In the genomic region with DNA sequence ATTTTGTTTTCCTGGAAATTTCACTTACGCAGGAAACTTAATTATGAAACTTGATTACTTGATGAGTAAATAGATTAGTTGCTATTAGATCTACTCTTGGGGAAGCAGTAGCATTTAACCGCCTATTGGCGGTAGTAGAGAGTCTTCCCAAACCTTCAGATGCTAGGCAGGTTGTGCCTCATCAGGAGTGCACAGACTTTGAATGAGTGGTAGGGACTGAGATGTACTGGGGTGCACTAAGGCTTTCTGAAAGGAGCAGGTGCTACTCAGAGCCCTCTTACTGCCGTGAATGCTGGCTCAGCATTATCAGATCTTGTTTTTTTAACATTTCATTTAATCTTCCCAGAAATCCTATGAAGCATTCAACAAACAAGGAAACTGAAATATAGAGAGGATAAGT, we compare ENCODE assay signal across 8 cellular contexts. TPM values are rescaled to one million over a fixed set of nuclear protein-coding genes. Genes with fewer than 3 reads are reported as not detected.
DNase-seq lines count a peak whose midpoint lies in the region; ATAC-seq, FAIRE-seq and TF ChIP-seq lines count a peak whose summit lies in the region.

No MANE protein-coding gene starts in this region.

- H3K4me2 ChIP-seq in neural progenitor cell = no peak overlapping the region

- H3K4me1 Mint-ChIP-seq in neural progenitor cell = no peaks in the 10 kb centered on the region

- peaks cover 50% of the 10 kb centered on the region for H3F3A ChIP-seq in neural progenitor cell (ENCODE audit: low read depth)

- no peaks in the 10 kb centered on the region for H3K4me1 ChIP-seq in BE2C
- H3K4me1 ChIP-seq in neural progenitor cell = no peaks in the 10 kb centered on the region

- peak; percentile 82 for TF ChIP-seq CTCF in BE2C (IDR thresholded peaks at IDR 0.05; ENCODE audit: low read depth, low read length)
- TF ChIP-seq CTCF in choroid plexus epithelial cell (conservative IDR thresholded peaks at IDR 0.05; ENCODE audit: low read depth, low read length) = peak; percentile 77
- peak; percentile 62 for TF ChIP-seq CTCF in neural progenitor cell (IDR thresholded peaks at IDR 0.05)
- TF ChIP-seq CTCF in omental fat pad (IDR thresholded peaks at IDR 0.05) = no peak

- H4K20me1 ChIP-seq in neural progenitor cell (ENCODE audit: low read depth) = peaks cover 14% of the 10 kb centered on the region

- H3K27me3 ChIP-seq in BE2C = no peaks in the 10 kb centered on the region
- H3K27me3 ChIP-seq in neural progenitor cell = no peaks in the 10 kb centered on the region

- H3K79me2 ChIP-seq in neural progenitor cell (ENCODE audit: low read depth) = peaks cover 24% of the 10 kb centered on the region

- no peak overlapping the region for H3K4me3 ChIP-seq in BE2C (ENCODE audit: low read depth, low read length)
- no peak overlapping the region for H3K4me3 ChIP-seq in choroid plexus epithelial cell (ENCODE audit: low read depth, low read length)
- H3K4me3 ChIP-seq in neural progenitor cell = no peak overlapping the region

- no peak for ATAC-seq in omental fat pad (ENCODE audit: low FRiP score)

- H3K36me3 ChIP-seq in BE2C (peaks cover 77% of the 10 kb centered on the region), neural progenitor cell (no peaks in the 10 kb centered on the region)

- no peak overlapping the region for H2AFZ ChIP-seq in neural progenitor cell (replicated peaks)

- no peaks in the 10 kb centered on the region for H3K9me3 Mint-ChIP-seq in neural progenitor cell

- no peak for DNase-seq in BE2C
- no peak for DNase-seq in GM12891 (ENCODE audit: insufficient read length, low spot score)
- DNase-seq in NOMO-1 (lab: John Stamatoyannopoulos, UW; ENCODE audit: unreplicated experiment in 2 of 2) = peak; percentile 32 to 44
- peak; percentile 44 for DNase-seq in choroid plexus epithelial cell (ENCODE audit: low read depth)
- peak; percentile 45 for DNase-seq in neural progenitor cell (ENCODE audit: low spot score)
- DNase-seq in omental fat pad (ENCODE audit: low spot score) = no peak
- DNase-seq in NCI-H1092 (lab: John Stamatoyannopoulos, UW) = no peak
- DNase-seq in central memory CD4-positive, alpha-beta T cell = no peak

- FAIRE-seq in GM12891 (lab: Jason Lieb, UNC) = peak; percentile 75

- H3K9ac ChIP-seq in neural progenitor cell = no peak overlapping the region

- no peak for TF ChIP-seq POLR2A in GM12891 (IDR thresholded peaks at IDR 0.05; ENCODE audit: low read depth, low read length)

- H3K27me3 Mint-ChIP-seq in neural progenitor cell (ENCODE audit: insufficient read depth, low read depth) = no peaks in the 10 kb centered on the region

- H3K9me3 ChIP-seq in BE2C (no peaks in the 10 kb centered on the region), neural progenitor cell (ENCODE audit: low read depth) (no peaks in the 10 kb centered on the region)

- H3K36me3 Mint-ChIP-seq in neural progenitor cell = peaks cover 18% of the 10 kb centered on the region

- H3K27ac Mint-ChIP-seq in neural progenitor cell = no peak overlapping the region

- H3K27ac ChIP-seq in neural progenitor cell = no peak overlapping the region

- H3K4me3 Mint-ChIP-seq in neural progenitor cell = no peak overlapping the region

TF ChIP-seq in GM12891, 5 proteins besides CTCF, POLR2A, EP300 and RAD21:
- TF ChIP-seq SPI1 (IDR thresholded peaks at IDR 0.05; ENCODE audit: low read depth, low read length) = no peak
- TF ChIP-seq PAX5 (IDR thresholded peaks at IDR 0.05; ENCODE audit: insufficient read depth, low read length, severe bottlenecking) = no peak
- TF ChIP-seq POU2F2 (IDR thresholded peaks at IDR 0.05; ENCODE audit: low read depth, low read length) = no peak
- TF ChIP-seq POLR2AphosphoS5 (IDR thresholded peaks at IDR 0.05; ENCODE audit: low read depth, low read length) = no peak
- no peak for TF ChIP-seq TAF1 (IDR thresholded peaks at IDR 0.05; ENCODE audit: low read depth, low read length)

RNA-seq across cellular contexts. Expression of a gene that starts 7.7 kb away (rescaled TPM):
- 28.9 TPM for polyA plus RNA-seq in BE2C (2012; ENCODE audit: insufficient read depth, insufficient read length, low read depth)
- 11.3 TPM for polyA plus RNA-seq in GM12891 (2012; ENCODE audit: low read depth, missing spikeins)
- total RNA-seq in neural progenitor cell (ENCODE audit: low replicate concordance) = 21.9 and 29.1 TPM in 2 replicates
- total RNA-seq in omental fat pad = 10 to 100 TPM; 22.8 to 30.7 (median 24.2) TPM

RNA-seq across cellular contexts. Expression of a gene that starts 7.8 kb away (rescaled TPM):
- polyA plus RNA-seq in BE2C (2012; ENCODE audit: insufficient read depth, insufficient read length, low read depth) = 73.5 TPM
- polyA plus RNA-seq in GM12891 (2012; ENCODE audit: low read depth, missing spikeins) = 73.8 TPM
- total RNA-seq in neural progenitor cell (ENCODE audit: low replicate concordance) (47.2 and 72.1 TPM in 2 replicates), omental fat pad (10 to 100 TPM; 11.3 to 21.6 (median 16.2) TPM)

RNA-seq across cellular contexts. Expression of a gene that starts 15.6 kb away (rescaled TPM):
- 624 TPM for polyA plus RNA-seq in BE2C (2012; ENCODE audit: insufficient read depth, insufficient read length, low read depth)
- polyA plus RNA-seq in GM12891 (2012; ENCODE audit: low read depth, missing spikeins) = 146 TPM
- total RNA-seq in neural progenitor cell (ENCODE audit: low replicate concordance) (257 and 273 TPM in 2 replicates), omental fat pad (10 to 100 TPM; 62.3 to 88.7 (median 71.4) TPM)

RNA-seq across cellular contexts. Expression of a gene that starts 16.1 kb away (rescaled TPM):
- polyA plus RNA-seq in BE2C (2012; ENCODE audit: insufficient read depth, insufficient read length, low read depth) = 2,740 TPM
- polyA plus RNA-seq in GM12891 (2012; ENCODE audit: low read depth, missing spikeins) = 673 TPM
- total RNA-seq in neural progenitor cell (ENCODE audit: low replicate concordance) (296 and 432 TPM in 2 replicates), omental fat pad (100 to 1,000 TPM; 374 to 751 (median 529) TPM)

RNA-seq across cellular contexts. Expression of a gene that starts 41.9 kb away (rescaled TPM):
- polyA plus RNA-seq in BE2C (2012; ENCODE audit: insufficient read depth, insufficient read length, low read depth) = 707 TPM
- 288 TPM for polyA plus RNA-seq in GM12891 (2012; ENCODE audit: low read depth, missing spikeins)
- total RNA-seq in neural progenitor cell (ENCODE audit: low replicate concordance) = 284 and 355 TPM in 2 replicates
- total RNA-seq in omental fat pad = 100 to 1,000 TPM; 142 to 209 (median 175) TPM

Comparison
In these comparisons a context has a peak if more than half of its experiments do, and no peak if none do; other contexts are left out.
1. DNase-seq: peak in NOMO-1 (2 of 2), choroid plexus epithelial cell (single experiment) and neural progenitor cell (single experiment); none in BE2C (single experiment), GM12891 (single experiment), omental fat pad (single experiment), NCI-H1092 (single experiment) and central memory CD4-positive, alpha-beta T cell (single experiment).
2. CTCF ChIP-seq: peak in BE2C (single experiment), choroid plexus epithelial cell (single experiment) and neural progenitor cell (single experiment); none in omental fat pad (0 of 3).